ENCODE assay signal across 7 cellular contexts in the genomic region with DNA sequence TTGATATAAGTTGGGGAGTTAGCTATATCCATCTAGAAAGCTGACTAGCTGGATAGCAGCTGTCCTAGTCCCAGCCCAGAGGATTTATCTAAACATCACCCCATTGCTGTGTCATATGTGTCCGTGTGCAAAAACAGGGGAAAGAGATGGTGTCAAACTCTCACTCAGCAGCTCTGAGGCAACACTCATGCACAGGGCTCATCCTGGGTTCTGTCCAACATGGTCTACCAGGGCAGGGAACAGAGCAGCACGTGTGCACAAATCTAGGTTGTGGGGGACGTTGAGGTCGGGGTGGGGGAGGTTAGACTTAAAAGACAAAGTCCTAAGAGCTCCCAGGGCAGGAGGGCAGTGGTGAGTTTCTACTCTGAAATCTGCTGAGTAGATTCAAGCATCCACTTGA. TPM values are rescaled to one million over a fixed set of nuclear protein-coding genes. Genes with fewer than 3 reads are reported as not detected.
A peak's percentile ranks its signal among the peaks of the same experiment; 100 is the strongest.
DNase-seq lines count a peak whose midpoint lies in the region; ATAC-seq and TF ChIP-seq lines count a peak whose summit lies in the region.

No MANE protein-coding gene starts in this region.

- DNase-seq in HCT116 (ENCODE audit: low read depth, low spot score) (no peak), glutamatergic neuron (no peak), hypothalamus (lab: John Stamatoyannopoulos, UW) (no peak), NCI-H1436 (lab: John Stamatoyannopoulos, UW) (no peak)
- no peak for DNase-seq in activated naive CD8-positive, alpha-beta T cell treated with anti-CD3 and anti-CD28 coated beads for 36 hours
- DNase-seq in stimulated activated effector memory CD8-positive, alpha-beta T cell treated with anti-CD3 and anti-CD28 coated beads, Interleukin-12 subunit alpha, Interleukin-12 subunit beta, amount 100 ng/mL, for 72 hours (ENCODE audit: low spot score in 2 of 2), result no peak

- H2AFZ ChIP-seq in HCT116 (ENCODE audit: low read depth, low read length, poor library complexity, severe bottlenecking), result no peak overlapping the region

- no peak for TF ChIP-seq CTCF in HCT116 (IDR thresholded peaks at IDR 0.05 in 2 of 3, conservative IDR thresholded peaks at IDR 0.05 in 1 of 3; ENCODE audit: borderline replicate concordance in 1 of 3, insufficient read depth in 1 of 3, low read depth in 2 of 3, low read length in 2 of 3)
- TF ChIP-seq CTCF in glutamatergic neuron (IDR thresholded peaks at IDR 0.05; ENCODE audit: partially characterized antibody, unreplicated experiment), result no peak

- no peaks in the 10 kb centered on the region for H4K20me1 ChIP-seq in HCT116 (ENCODE audit: insufficient read depth)

- no peaks in the 10 kb centered on the region for H3K27me3 Mint-ChIP-seq in activated naive CD8-positive, alpha-beta T cell treated with anti-CD3 and anti-CD28 coated beads for 36 hours
- peaks cover 1% of the 10 kb centered on the region for H3K27me3 Mint-ChIP-seq in glutamatergic neuron (ENCODE audit: unreplicated experiment)

- no peak overlapping the region for H3K27ac ChIP-seq in HCT116 (ENCODE audit: low read depth, low read length)

- RAD21 ChIA-PET in HCT116 (lab: Charles Lee; ENCODE audit: low non-redundant PET in 1 of 2, low total read pairs in 2 of 2, uncharacterized antibody in 2 of 2, unreplicated experiment in 2 of 2), result interaction anchor here in 1 of 2 experiments (1.8 kb wide), 1 partner anchor 29 kb away, joined by 4 read pairs; no protein-coding TSS in a partner anchor

- no peak for TF ChIP-seq RAD21 in HCT116 (IDR thresholded peaks at IDR 0.05; ENCODE audit: low read depth)

- no peak overlapping the region for H3K4me3 ChIP-seq in HCT116 (replicated peaks in 1 of 2; ENCODE audit: low read depth in 1 of 2, low read length in 2 of 2)

- H3K36me3 Mint-ChIP-seq in activated naive CD8-positive, alpha-beta T cell treated with anti-CD3 and anti-CD28 coated beads for 36 hours, result peaks cover 21% of the 10 kb centered on the region
- peaks cover 6% of the 10 kb centered on the region for H3K36me3 Mint-ChIP-seq in glutamatergic neuron (ENCODE audit: unreplicated experiment)
- peaks cover 97% of the 10 kb centered on the region for H3K36me3 Mint-ChIP-seq in stimulated activated effector memory CD8-positive, alpha-beta T cell treated with anti-CD3 and anti-CD28 coated beads, Interleukin-12 subunit alpha, Interleukin-12 subunit beta, amount 100 ng/mL, for 72 hours

- H3K4me2 ChIP-seq in HCT116 (ENCODE audit: low read length), result peak overlapping the region; percentile 53

- H3K79me2 ChIP-seq in HCT116 (ENCODE audit: insufficient read depth, low read length), result peaks cover 3% of the 10 kb centered on the region; the same call in 1 of the 2 replicates

- CTCF ChIA-PET in HCT116 (lab: Charles Lee), result interaction anchor here (1.1 to 4.8 kb wide), 5 partner anchors 10 to 525 kb away, joined by 3 to 33 read pairs (median 7); no protein-coding TSS in a partner anchor

- H3K9me2 ChIP-seq in HCT116 (ENCODE audit: insufficient read depth), result no peaks in the 10 kb centered on the region

- peaks cover 45% of the 10 kb centered on the region for H3K4me1 Mint-ChIP-seq in activated naive CD8-positive, alpha-beta T cell treated with anti-CD3 and anti-CD28 coated beads for 36 hours
- H3K4me1 Mint-ChIP-seq in glutamatergic neuron (ENCODE audit: low read depth, unreplicated experiment), result peaks cover 15% of the 10 kb centered on the region
- H3K4me1 Mint-ChIP-seq in stimulated activated effector memory CD8-positive, alpha-beta T cell treated with anti-CD3 and anti-CD28 coated beads, Interleukin-12 subunit alpha, Interleukin-12 subunit beta, amount 100 ng/mL, for 72 hours, result peaks cover 47% of the 10 kb centered on the region

- no peak for TF ChIP-seq POLR2A in HCT116 (IDR thresholded peaks at IDR 0.05; ENCODE audit: borderline replicate concordance, extremely low read depth, insufficient read depth, insufficient read length)

- intact Hi-C loops in HCT116 (cut with micrococcal nuclease), result loop anchor here (1.0 to 2.0 kb wide), 2 partner anchors 36 to 114 kb away; partner anchors contain the start of gene RFX5

- no peaks in the 10 kb centered on the region for H3K27me3 ChIP-seq in HCT116 (ENCODE audit: insufficient read depth, low read length)

- peaks cover 8 to 20% of the 10 kb centered on the region in 2 experiments for H3K36me3 ChIP-seq in HCT116 (ENCODE audit: control insufficient read depth in 1 of 2, insufficient read depth in 2 of 2, low read length in 2 of 2)

- ATAC-seq in HCT116 (no peak), GM19395 (IDR thresholded peaks at IDR 0.05; ENCODE audit: unreplicated experiment) (no peak)
- no peak for ATAC-seq in stimulated activated effector memory CD8-positive, alpha-beta T cell treated with anti-CD3 and anti-CD28 coated beads, Interleukin-12 subunit alpha, Interleukin-12 subunit beta, amount 100 ng/mL, for 72 hours

- H3K27ac Mint-ChIP-seq in activated naive CD8-positive, alpha-beta T cell treated with anti-CD3 and anti-CD28 coated beads for 36 hours, result peak overlapping the region; percentile 99
- peak overlapping the region; percentile 81 for H3K27ac Mint-ChIP-seq in glutamatergic neuron (ENCODE audit: unreplicated experiment)
- peak overlapping the region; percentile 98 for H3K27ac Mint-ChIP-seq in stimulated activated effector memory CD8-positive, alpha-beta T cell treated with anti-CD3 and anti-CD28 coated beads, Interleukin-12 subunit alpha, Interleukin-12 subunit beta, amount 100 ng/mL, for 72 hours

- H3K9me3 ChIP-seq in HCT116 (ENCODE audit: control insufficient read depth in 1 of 2, insufficient read depth in 1 of 2, low read depth in 1 of 2, low read length in 2 of 2), result no peaks in the 10 kb centered on the region

- BruUV-seq in HCT116 (replicated peaks; lab: Mats Ljungman, UMichigan), result no TSS peak

- no peak overlapping the region for H3K4me3 Mint-ChIP-seq in activated naive CD8-positive, alpha-beta T cell treated with anti-CD3 and anti-CD28 coated beads for 36 hours
- H3K4me3 Mint-ChIP-seq in glutamatergic neuron (ENCODE audit: unreplicated experiment), result no peak overlapping the region
- peak overlapping the region; percentile 59 for H3K4me3 Mint-ChIP-seq in stimulated activated effector memory CD8-positive, alpha-beta T cell treated with anti-CD3 and anti-CD28 coated beads, Interleukin-12 subunit alpha, Interleukin-12 subunit beta, amount 100 ng/mL, for 72 hours

- H3K9ac ChIP-seq in HCT116 (ENCODE audit: low read length), result no peak overlapping the region

- H3K9me3 Mint-ChIP-seq in activated naive CD8-positive, alpha-beta T cell treated with anti-CD3 and anti-CD28 coated beads for 36 hours, result no peaks in the 10 kb centered on the region
- H3K9me3 Mint-ChIP-seq in glutamatergic neuron (ENCODE audit: unreplicated experiment), result no peaks in the 10 kb centered on the region
- H3K9me3 Mint-ChIP-seq in stimulated activated effector memory CD8-positive, alpha-beta T cell treated with anti-CD3 and anti-CD28 coated beads, Interleukin-12 subunit alpha, Interleukin-12 subunit beta, amount 100 ng/mL, for 72 hours, result no peaks in the 10 kb centered on the region

- POLR2A ChIA-PET in HCT116 (lab: Charles Lee), result interaction anchor here (0.9 to 3.0 kb wide), 5 partner anchors 10 to 212 kb away, joined by 3 to 18 read pairs (median 6); partner anchors contain the start of genes PI4KB and ZNF687

- H3K4me1 ChIP-seq in HCT116 (ENCODE audit: control insufficient read depth in 1 of 2, insufficient read depth in 2 of 2, low read length in 2 of 2), result peaks cover 16 to 34% of the 10 kb centered on the region in 2 experiments

TF ChIP-seq in HCT116, 20 proteins besides CTCF, POLR2A, EP300 and RAD21 (continues in another document):
- TF ChIP-seq FOSL1 (IDR thresholded peaks at IDR 0.05; ENCODE audit: low read depth), result no peak
- no peak for TF ChIP-seq REST (IDR thresholded peaks at IDR 0.05; ENCODE audit: low read depth)

RNA-seq across cellular contexts. Expression of gene PI4KB, which starts 16.2 kb away (rescaled TPM):
- total RNA-seq in HCT116 (2021; ENCODE audit: unreplicated experiment) (45.1 TPM), glutamatergic neuron (ENCODE audit: unreplicated experiment) (68.7 TPM)
- 48.1 and 48.4 TPM in 2 replicates for polyA plus RNA-seq in HCT116 (2012)
- total RNA-seq in activated naive CD8-positive, alpha-beta T cell treated with anti-CD3 and anti-CD28 coated beads for 36 hours, result 10 to 100 TPM; 46.4 to 49.4 TPM

RNA-seq across cellular contexts. Expression of gene ZNF687, which starts 28.9 kb away (rescaled TPM):
- 34.3 TPM for total RNA-seq in HCT116 (2021; ENCODE audit: unreplicated experiment)
- 26.5 and 28.9 TPM in 2 replicates for polyA plus RNA-seq in HCT116 (2012)
- 10 to 100 TPM; 27.0 to 29.9 TPM for total RNA-seq in activated naive CD8-positive, alpha-beta T cell treated with anti-CD3 and anti-CD28 coated beads for 36 hours
- total RNA-seq in glutamatergic neuron (ENCODE audit: unreplicated experiment), result 34.4 TPM

RNA-seq across cellular contexts. Expression of gene RFX5, which starts 36.1 kb away (rescaled TPM):
- total RNA-seq in HCT116 (2021; ENCODE audit: unreplicated experiment), result 52.7 TPM
- polyA plus RNA-seq in HCT116 (2012), result 23.2 and 24.2 TPM in 2 replicates
- 10 to 100 TPM; 55.2 to 58.6 TPM for total RNA-seq in activated naive CD8-positive, alpha-beta T cell treated with anti-CD3 and anti-CD28 coated beads for 36 hours
- total RNA-seq in glutamatergic neuron (ENCODE audit: unreplicated experiment), result 64.4 TPM

RNA-seq across cellular contexts. Expression of gene PSMD4, which starts 56.5 kb away (rescaled TPM):
- total RNA-seq in HCT116 (2021; ENCODE audit: unreplicated experiment), result 225 TPM
- polyA plus RNA-seq in HCT116 (2012), result 354 and 390 TPM in 2 replicates
- 100 to 1,000 TPM; 217 to 249 TPM for total RNA-seq in activated naive CD8-positive, alpha-beta T cell treated with anti-CD3 and anti-CD28 coated beads for 36 hours
- total RNA-seq in glutamatergic neuron (ENCODE audit: unreplicated experiment), result 250 TPM
